ENCODE assay signal across 16 cellular contexts in the genomic region with DNA sequence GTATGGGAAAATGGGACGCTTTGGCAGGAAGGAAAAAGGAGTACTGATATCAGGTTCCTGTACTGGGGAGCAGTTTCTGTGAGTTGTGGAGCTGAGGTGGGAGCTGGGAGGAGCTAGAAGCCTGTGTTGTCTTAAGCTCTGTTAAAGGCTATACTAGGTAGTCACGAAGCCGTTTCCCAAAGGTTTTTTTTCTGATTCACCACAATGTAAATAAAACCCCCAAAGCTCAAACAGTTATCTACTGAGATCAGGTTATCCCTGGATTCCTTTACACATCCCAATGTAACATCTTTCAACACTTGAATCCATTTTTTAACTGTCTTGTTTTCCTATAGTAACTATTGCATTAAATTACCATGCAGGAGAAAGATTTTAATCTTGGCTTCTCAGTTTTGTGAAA.
"Had no signal": no experiment of that assay in that cellular context is flagged by ENCODE, and none has a peak within 500 bp of the region (broad histone marks: within the 10 kb centered on the region; RNA-seq: fewer than 3 reads in every experiment).

No MANE protein-coding gene starts in this region.

- H3K27me3 Mint-ChIP-seq: activated T-helper 17 cell treated with anti-CD3 and anti-CD28 coated beads, Interleukin-2, amount 50 U/mL, for 72 hours had no signal

- H3K9me3 Mint-ChIP-seq: activated naive CD4-positive, alpha-beta T cell treated with anti-CD3 and anti-CD28 coated beads for 36 hours; activated naive CD8-positive, alpha-beta T cell treated with anti-CD3 and anti-CD28 coated beads, Interleukin-2, amount 50 U/mL, for 24 hours; activated T-helper 17 cell treated with anti-CD3 and anti-CD28 coated beads, Interleukin-2, amount 50 U/mL, for 72 hours; nephron progenitor cell; stimulated activated naive CD8-positive, alpha-beta T cell treated with anti-CD3 and anti-CD28 coated beads, Interleukin-15, Interleukin-2, amounts not matched to agents 100 ng/mL and 50 ng/mL, for 24 hours had no signal

- H3K4me3 Mint-ChIP-seq: activated naive CD4-positive, alpha-beta T cell treated with anti-CD3 and anti-CD28 coated beads for 36 hours; activated naive CD8-positive, alpha-beta T cell treated with anti-CD3 and anti-CD28 coated beads, Interleukin-2, amount 50 U/mL, for 24 hours; activated T-helper 17 cell treated with anti-CD3 and anti-CD28 coated beads, Interleukin-2, amount 50 U/mL, for 72 hours; nephron progenitor cell; stimulated activated naive CD8-positive, alpha-beta T cell treated with anti-CD3 and anti-CD28 coated beads, Interleukin-15, Interleukin-2, amounts not matched to agents 100 ng/mL and 50 ng/mL, for 24 hours had no signal

- H3K4me1 Mint-ChIP-seq: activated naive CD8-positive, alpha-beta T cell treated with anti-CD3 and anti-CD28 coated beads, Interleukin-2, amount 50 U/mL, for 24 hours; activated T-helper 17 cell treated with anti-CD3 and anti-CD28 coated beads, Interleukin-2, amount 50 U/mL, for 72 hours; nephron progenitor cell had no signal

- DNase-seq: activated naive CD4-positive, alpha-beta T cell treated with anti-CD3 and anti-CD28 coated beads for 36 hours; activated naive CD8-positive, alpha-beta T cell treated with anti-CD3 and anti-CD28 coated beads, Interleukin-2, amount 50 U/mL, for 24 hours; activated T-cell treated with anti-CD3 and anti-CD28 coated beads for 4 hours; aorta; erythroblast; gastrocnemius medialis; heart right ventricle; islet precursor cell; nephron progenitor cell; psoas muscle; T-helper 9 cell; trophoblast cell had no signal

- H3K27ac Mint-ChIP-seq: activated naive CD4-positive, alpha-beta T cell treated with anti-CD3 and anti-CD28 coated beads for 36 hours; activated naive CD8-positive, alpha-beta T cell treated with anti-CD3 and anti-CD28 coated beads, Interleukin-2, amount 50 U/mL, for 24 hours; activated T-helper 17 cell treated with anti-CD3 and anti-CD28 coated beads, Interleukin-2, amount 50 U/mL, for 72 hours; nephron progenitor cell; stimulated activated naive CD8-positive, alpha-beta T cell treated with anti-CD3 and anti-CD28 coated beads, Interleukin-15, Interleukin-2, amounts not matched to agents 100 ng/mL and 50 ng/mL, for 24 hours had no signal

- ATAC-seq: activated CD4-positive, CD25-positive, alpha-beta regulatory T cell treated with anti-CD3 and anti-CD28 coated beads, Interleukin-2, amount 50 U/mL, for 24 hours; activated naive CD8-positive, alpha-beta T cell treated with anti-CD3 and anti-CD28 coated beads, Interleukin-2, amount 50 U/mL, for 24 hours; activated T-helper 17 cell treated with anti-CD3 and anti-CD28 coated beads, Interleukin-2, amount 50 U/mL, for 72 hours; gastrocnemius medialis; heart right ventricle; psoas muscle; sciatic nerve had no signal
